In the genomic region with DNA sequence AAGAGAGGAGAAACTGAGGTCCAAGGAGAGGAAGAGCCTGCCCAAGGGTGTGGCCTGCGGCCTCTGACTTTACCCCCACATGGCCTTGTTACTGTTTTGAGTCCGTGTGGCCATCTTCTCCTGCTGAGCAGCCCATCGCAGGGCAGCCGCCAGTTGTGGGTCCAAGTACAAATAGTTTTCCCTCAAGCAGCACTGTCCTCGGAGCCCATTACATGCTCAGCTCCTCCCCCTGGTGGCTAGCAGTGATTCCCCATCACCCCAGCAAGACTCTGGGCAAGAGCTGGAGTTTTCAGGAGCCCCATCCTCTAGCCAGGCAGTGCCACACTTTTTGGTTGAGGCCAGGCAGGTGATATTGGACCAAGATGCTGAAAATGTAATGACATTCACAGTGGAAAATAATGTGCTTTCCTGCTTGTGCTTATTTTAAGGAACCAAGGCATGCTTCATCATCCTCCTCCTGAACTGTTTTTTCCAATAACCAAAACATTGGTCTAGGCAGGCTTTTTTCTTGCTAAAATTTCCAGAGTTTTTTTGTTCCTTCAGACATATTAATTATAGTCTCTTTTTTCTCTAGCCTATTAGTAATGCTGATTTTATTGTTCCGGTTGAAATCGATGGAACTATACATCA, we compare ENCODE assay signal across 8 cellular contexts. TPM values are rescaled to one million over a fixed set of nuclear protein-coding genes. Genes with fewer than 3 reads are reported as not detected.
DNase-seq lines count a peak whose midpoint lies in the region; ATAC-seq and TF ChIP-seq lines count a peak whose summit lies in the region.

No MANE protein-coding gene starts in this region.

- H4K8ac ChIP-seq in trophoblast cell (ENCODE audit: low read depth, low read length) = no peak overlapping the region

- no peak for TF ChIP-seq POLR2A in Peyer's patch (IDR thresholded peaks at IDR 0.05)

- peak in 4 of 6 experiments; percentile 71 to 89 (median 84) for TF ChIP-seq CTCF in Peyer's patch (IDR thresholded peaks at IDR 0.05)

- no peak overlapping the region for H3K9ac ChIP-seq in trophoblast cell (ENCODE audit: low read length)

- H3K79me1 ChIP-seq in trophoblast cell (ENCODE audit: low read length) = no peaks in the 10 kb centered on the region

- no peak overlapping the region for H2BK120ac ChIP-seq in trophoblast cell (ENCODE audit: insufficient read depth, low read length, poor library complexity)

- H3K27me3 ChIP-seq in Peyer's patch (no peaks in the 10 kb centered on the region), trophoblast cell (ENCODE audit: insufficient read depth, low read length) (no peaks in the 10 kb centered on the region)

- H3K27ac ChIP-seq in Peyer's patch = no peak overlapping the region
- H3K27ac ChIP-seq in trophoblast cell (ENCODE audit: low read depth, low read length) = no peak overlapping the region

- no peaks in the 10 kb centered on the region for H3K79me2 ChIP-seq in trophoblast cell (ENCODE audit: control insufficient read depth, insufficient read depth, low read length, poor library complexity)

- no peak overlapping the region for H2AFZ ChIP-seq in trophoblast cell (ENCODE audit: insufficient read depth, low read length, poor library complexity)

- H2BK5ac ChIP-seq in trophoblast cell (ENCODE audit: low read depth, low read length, poor library complexity) = no peak overlapping the region

- no peak overlapping the region for H2BK12ac ChIP-seq in trophoblast cell (ENCODE audit: low read length)

- H3K27me3 Mint-ChIP-seq in activated T-helper 2 cell treated with anti-CD3 and anti-CD28 coated beads, Interferon-gamma antibody, Interleukin-2, Interleukin-4, amounts not matched to agents 10 μg/mL and 5 μg/mL and 100 μg/mL, durations not matched to agents 14 hours and 24 hours and 36 hours (ENCODE audit: low read depth) = no peaks in the 10 kb centered on the region

- H3K4me3 ChIP-seq in Peyer's patch = no peak overlapping the region
- no peak overlapping the region for H3K4me3 ChIP-seq in trophoblast cell (ENCODE audit: low read depth, low read length)

- H3K27ac Mint-ChIP-seq in activated T-helper 2 cell treated with anti-CD3 and anti-CD28 coated beads, Interferon-gamma antibody, Interleukin-2, Interleukin-4, amounts not matched to agents 10 μg/mL and 5 μg/mL and 100 μg/mL, durations not matched to agents 14 hours and 24 hours and 36 hours = no peak overlapping the region

- DNase-seq in NOMO-1 (lab: John Stamatoyannopoulos, UW; ENCODE audit: unreplicated experiment in 2 of 2) (peak; percentile 33 to 46), NOMO-1 treated with dmso at 0.1 percent for 144 hours (lab: John Stamatoyannopoulos, UW; ENCODE audit: unreplicated experiment) (no peak), Peyer's patch (peak; percentile 49 to 85 (median 79)), germinal center (ENCODE audit: low spot score) (peak; percentile 61), trophoblast cell (peak; percentile 49 to 74)
- peak; percentile 50 for DNase-seq in activated T-helper 2 cell treated with anti-CD3 and anti-CD28 coated beads, Interferon-gamma antibody, Interleukin-2, Interleukin-4, amounts not matched to agents 10 μg/mL and 5 μg/mL and 100 μg/mL, durations not matched to agents 14 hours and 24 hours and 36 hours (ENCODE audit: low spot score)

- ATAC-seq in HG02943 (IDR thresholded peaks at IDR 0.05; ENCODE audit: low read depth, unreplicated experiment) (peak; percentile 60), HG03439 (IDR thresholded peaks at IDR 0.05; ENCODE audit: unreplicated experiment) (no peak)

- no peak overlapping the region for H3K18ac ChIP-seq in trophoblast cell (ENCODE audit: low read length)

- no peaks in the 10 kb centered on the region for H3K36me3 ChIP-seq in Peyer's patch
- H3K36me3 ChIP-seq in trophoblast cell (ENCODE audit: control insufficient read depth in 1 of 2, insufficient read depth in 2 of 2, low read length in 2 of 2) = peaks cover 12 to 13% of the 10 kb centered on the region in 2 experiments

- no peak overlapping the region for H3K4ac ChIP-seq in trophoblast cell (ENCODE audit: low read depth, low read length)

- H3K36me3 Mint-ChIP-seq in activated T-helper 2 cell treated with anti-CD3 and anti-CD28 coated beads, Interferon-gamma antibody, Interleukin-2, Interleukin-4, amounts not matched to agents 10 μg/mL and 5 μg/mL and 100 μg/mL, durations not matched to agents 14 hours and 24 hours and 36 hours (ENCODE audit: low read depth) = no peaks in the 10 kb centered on the region

- peaks cover 0 to 15% (median 0%) of the 10 kb centered on the region in 4 donors for H3K4me1 ChIP-seq in Peyer's patch
- no peaks in the 10 kb centered on the region for H3K4me1 ChIP-seq in trophoblast cell (ENCODE audit: control insufficient read depth in 1 of 2, insufficient read depth in 2 of 2, low read length in 2 of 2)

- H3K4me3 Mint-ChIP-seq in activated T-helper 2 cell treated with anti-CD3 and anti-CD28 coated beads, Interferon-gamma antibody, Interleukin-2, Interleukin-4, amounts not matched to agents 10 μg/mL and 5 μg/mL and 100 μg/mL, durations not matched to agents 14 hours and 24 hours and 36 hours (ENCODE audit: low read depth) = no peak overlapping the region

- no peak overlapping the region for H4K12ac ChIP-seq in trophoblast cell (ENCODE audit: low read depth, low read length)

- H3K9me3 Mint-ChIP-seq in activated T-helper 2 cell treated with anti-CD3 and anti-CD28 coated beads, Interferon-gamma antibody, Interleukin-2, Interleukin-4, amounts not matched to agents 10 μg/mL and 5 μg/mL and 100 μg/mL, durations not matched to agents 14 hours and 24 hours and 36 hours = no peaks in the 10 kb centered on the region

- no peak overlapping the region for H3K23ac ChIP-seq in trophoblast cell (ENCODE audit: low read length)

- H3K14ac ChIP-seq in trophoblast cell (ENCODE audit: low read length) = no peak overlapping the region

- H4K91ac ChIP-seq in trophoblast cell (ENCODE audit: low read depth, low read length) = no peak overlapping the region

- H3K4me2 ChIP-seq in trophoblast cell (ENCODE audit: low read length) = no peak overlapping the region

- no peak overlapping the region for H2AK5ac ChIP-seq in trophoblast cell (ENCODE audit: low read length)

- intact Hi-C loops in activated T-helper 2 cell treated with anti-CD3 and anti-CD28 coated beads, Interferon-gamma antibody, Interleukin-2, Interleukin-4, amounts not matched to agents 10 μg/mL and 5 μg/mL and 100 μg/mL, durations not matched to agents 14 hours and 24 hours and 36 hours (cut with micrococcal nuclease) = loop anchor here (1.0 kb wide), 1 partner anchor 112 kb away; no protein-coding TSS in a partner anchor

- H3K9me3 ChIP-seq in Peyer's patch = no peaks in the 10 kb centered on the region
- H3K9me3 ChIP-seq in trophoblast cell (ENCODE audit: insufficient read depth, low read depth, low read length) = no peaks in the 10 kb centered on the region

- H3K4me1 Mint-ChIP-seq in activated T-helper 2 cell treated with anti-CD3 and anti-CD28 coated beads, Interferon-gamma antibody, Interleukin-2, Interleukin-4, amounts not matched to agents 10 μg/mL and 5 μg/mL and 100 μg/mL, durations not matched to agents 14 hours and 24 hours and 36 hours (ENCODE audit: low read depth) = no peaks in the 10 kb centered on the region

- WGBS in trophoblast cell (ENCODE audit: extremely low coverage, insufficient coverage, insufficient read length) = no CpG with 5 or more reads among the region's 7 CpGs

RNA-seq across cellular contexts. Expression of a gene that starts 23.2 kb away (rescaled TPM):
- 100 to 1,000 TPM in 3 of 4 donors, 10 to 100 TPM in 1; 59.4 to 309 (median 230) TPM for total RNA-seq in Peyer's patch
- 11.8 and 12.8 TPM in 2 replicates for total RNA-seq in activated T-helper 2 cell treated with anti-CD3 and anti-CD28 coated beads, Interferon-gamma antibody, Interleukin-2, Interleukin-4, amounts not matched to agents 10 μg/mL and 5 μg/mL and 100 μg/mL, durations not matched to agents 14 hours and 24 hours and 36 hours
- 0.82 and 0.85 TPM in 2 replicates for polyA plus RNA-seq in trophoblast cell (2013)
